In the genomic region with DNA sequence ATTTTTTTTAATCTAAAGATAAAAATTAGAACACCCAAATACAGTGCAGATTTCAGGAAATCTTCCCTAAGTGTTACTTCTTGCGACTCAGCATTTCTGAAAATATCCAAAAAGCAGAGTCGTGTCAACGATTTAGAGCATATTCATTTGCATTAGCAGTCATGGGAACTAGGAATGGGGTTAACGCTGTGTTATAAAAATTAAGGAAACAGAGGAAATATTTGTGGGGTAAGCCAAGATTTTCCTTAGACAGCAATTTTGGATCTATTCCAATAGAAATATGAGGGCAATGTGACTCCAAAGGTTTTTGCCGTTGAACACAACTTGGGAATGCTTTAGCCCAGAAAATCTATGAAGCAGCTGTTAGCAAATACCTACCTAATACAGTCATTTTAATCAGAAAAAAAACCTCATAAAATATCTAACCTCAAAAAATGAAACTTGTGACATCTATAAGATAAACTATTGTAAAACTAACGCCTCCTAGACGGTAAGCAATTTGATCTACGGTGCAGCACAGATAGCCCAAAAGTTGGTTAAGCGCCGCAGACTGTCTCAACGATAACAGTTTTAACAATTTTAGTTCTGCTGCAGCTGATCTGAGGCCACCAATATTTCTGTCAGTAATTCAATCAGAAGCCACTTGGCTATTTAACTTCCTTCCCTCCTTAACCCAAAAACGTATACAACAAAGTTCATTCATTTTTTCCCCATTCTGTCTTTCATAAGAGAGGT, we compare ENCODE assay signal across 21 cellular contexts. TPM values are rescaled to one million over a fixed set of nuclear protein-coding genes. Genes with fewer than 3 reads are reported as not detected.
A peak's percentile ranks its signal among the peaks of the same experiment; 100 is the strongest.
DNase-seq lines count a peak whose midpoint lies in the region; ATAC-seq, FAIRE-seq and TF ChIP-seq lines count a peak whose summit lies in the region.
"Had no signal": no experiment of that assay in that cellular context is flagged by ENCODE, and none has a peak within 500 bp of the region (broad histone marks: within the 10 kb centered on the region; RNA-seq: fewer than 3 reads in every experiment).

No MANE protein-coding gene starts in this region.

- POLR2A ChIA-PET in A549 (lab: Yijun Ruan, JAX): no interaction called here

- TF ChIP-seq CTCF in A549 (IDR thresholded peaks at IDR 0.05): no peak
- TF ChIP-seq CTCF in esophagus muscularis mucosa (IDR thresholded peaks at IDR 0.05): no peak

- CTCF ChIA-PET in A549 (lab: Yijun Ruan, JAX): no interaction called here

- no peak overlapping the region for H3K4me2 ChIP-seq in A549

- 78% methylated on average over 12 of the region's 12 CpGs for WGBS in A549 (ENCODE audit: missing lambda C conversion rate)
- 73% methylated on average over 12 of the region's 12 CpGs for WGBS in esophagus muscularis mucosa

- H3K4me1 Mint-ChIP-seq in effector memory CD8-positive, alpha-beta T cell (ENCODE audit: low read depth in 2 of 2): no peaks in the 10 kb centered on the region
- H3K4me1 Mint-ChIP-seq: activated T-helper 17 cell treated with anti-CD3 and anti-CD28 coated beads, Interleukin-2, amount 50 U/mL, for 72 hours had no signal

- DNase-seq in A549 (ENCODE audit: low read depth in 1 of 2, low spot score in 1 of 2) (no peak), HUDEP-2 (lab: John Stamatoyannopoulos, UW; ENCODE audit: unreplicated experiment in 76 of 76) (peak in 41 of 76 experiments; percentile 5 to 76 (median 29)), adipocyte (ENCODE audit: low read depth) (peak; percentile 42), fibroblast of peridontal ligament (ENCODE audit: extremely low read depth) (peak; percentile 32), esophagus muscularis mucosa (ENCODE audit: extremely low spot score) (no peak), NCI-H2171 treated with DMSO at 0.1 percent for 48 hours (lab: John Stamatoyannopoulos, UW) (no peak)
- no peak for DNase-seq in activated CD8-positive, alpha-beta memory T cell treated with anti-CD3 and anti-CD28 coated beads, Interleukin-2, amount 50 U/mL, for 48 hours
- no peak for DNase-seq in effector memory CD8-positive, alpha-beta T cell
- DNase-seq: activated CD4-positive, alpha-beta T cell treated with anti-CD3 and anti-CD28 coated beads for 4 hours; activated naive CD8-positive, alpha-beta T cell treated with anti-CD3 and anti-CD28 coated beads, Interleukin-2, amount 50 U/mL, for 24 hours; DMS153; dorsolateral prefrontal cortex; GOT3; NCI-H1417; testis had no signal

- H3K27ac ChIP-seq in A549 (no peak overlapping the region), esophagus muscularis mucosa (replicated peaks in 1 of 4) (no peak overlapping the region)
- H3K27ac ChIP-seq: dorsolateral prefrontal cortex, epithelial cell of prostate, right atrium auricular region, testis had no signal

- no peaks in the 10 kb centered on the region for H3K36me3 ChIP-seq in adipocyte (ENCODE audit: control insufficient read depth, insufficient read depth, low read length, severe bottlenecking)
- no peaks in the 10 kb centered on the region for H3K36me3 ChIP-seq in esophagus muscularis mucosa
- H3K36me3 ChIP-seq: right atrium auricular region had no signal

- FAIRE-seq in A549 (lab: Jason Lieb, UNC): no peak
- FAIRE-seq: bronchial epithelial cell, GM12878, TTC549 had no signal

- H3K27me3 ChIP-seq in adipocyte (replicated peaks; ENCODE audit: control insufficient read depth, insufficient read depth, low read length) (peaks cover 5% of the 10 kb centered on the region), esophagus muscularis mucosa (peaks cover 0 to 23% (median 1%) of the 10 kb centered on the region in 4 donors)
- H3K27me3 ChIP-seq: right atrium auricular region, testis had no signal

- H3K9me3 Mint-ChIP-seq in effector memory CD8-positive, alpha-beta T cell: no peaks in the 10 kb centered on the region
- H3K9me3 Mint-ChIP-seq: activated naive CD8-positive, alpha-beta T cell treated with anti-CD3 and anti-CD28 coated beads, Interleukin-2, amount 50 U/mL, for 24 hours; activated T-helper 17 cell treated with anti-CD3 and anti-CD28 coated beads, Interleukin-2, amount 50 U/mL, for 72 hours had no signal

- TF ChIP-seq EP300 in A549 (IDR thresholded peaks at IDR 0.05) (no peak), esophagus muscularis mucosa (IDR thresholded peaks at IDR 0.05) (no peak)

- H3K4me3 ChIP-seq in A549 (no peak overlapping the region), adipocyte (ENCODE audit: low read length) (no peak overlapping the region), esophagus muscularis mucosa (no peak overlapping the region)
- H3K4me3 ChIP-seq: dorsolateral prefrontal cortex, GM12878, right atrium auricular region, testis had no signal

- H3K4me3 Mint-ChIP-seq in effector memory CD8-positive, alpha-beta T cell: no peak overlapping the region
- H3K4me3 Mint-ChIP-seq: activated naive CD8-positive, alpha-beta T cell treated with anti-CD3 and anti-CD28 coated beads, Interleukin-2, amount 50 U/mL, for 24 hours; activated T-helper 17 cell treated with anti-CD3 and anti-CD28 coated beads, Interleukin-2, amount 50 U/mL, for 72 hours had no signal

- peaks cover 43 to 48% of the 10 kb centered on the region in 2 donors for H3K27me3 Mint-ChIP-seq in effector memory CD8-positive, alpha-beta T cell

- H3K36me3 Mint-ChIP-seq in effector memory CD8-positive, alpha-beta T cell (ENCODE audit: insufficient read depth): no peaks in the 10 kb centered on the region

- TF ChIP-seq POLR2A in A549 (IDR thresholded peaks at IDR 0.05; ENCODE audit: low read length) (no peak), esophagus muscularis mucosa (IDR thresholded peaks at IDR 0.05; ENCODE audit: low read depth) (no peak)

- H3K4me1 ChIP-seq in A549 (no peaks in the 10 kb centered on the region), adipocyte (ENCODE audit: control insufficient read depth, insufficient read depth, low read length) (peaks cover 2% of the 10 kb centered on the region), esophagus muscularis mucosa (peaks cover 2 to 5% (median 4%) of the 10 kb centered on the region in 4 donors)
- H3K4me1 ChIP-seq: testis had no signal

- no peak for TF ChIP-seq RAD21 in A549 (conservative IDR thresholded peaks at IDR 0.05 in 1 of 2, IDR thresholded peaks at IDR 0.05 in 1 of 2)

- H3K27ac Mint-ChIP-seq in effector memory CD8-positive, alpha-beta T cell: no peak overlapping the region
- H3K27ac Mint-ChIP-seq: activated naive CD8-positive, alpha-beta T cell treated with anti-CD3 and anti-CD28 coated beads, Interleukin-2, amount 50 U/mL, for 24 hours; activated T-helper 17 cell treated with anti-CD3 and anti-CD28 coated beads, Interleukin-2, amount 50 U/mL, for 72 hours had no signal

- no peak overlapping the region for H3K9ac ChIP-seq in adipocyte (ENCODE audit: low read length)

- intact Hi-C loops in esophagus muscularis mucosa (cut with DNase I): no loop called here

- no peak for ATAC-seq in A549
- no peak for ATAC-seq in effector memory CD8-positive, alpha-beta T cell (replicated peaks)
- ATAC-seq: activated naive CD8-positive, alpha-beta T cell treated with anti-CD3 and anti-CD28 coated beads, Interleukin-2, amount 50 U/mL, for 24 hours; activated T-helper 17 cell treated with anti-CD3 and anti-CD28 coated beads, Interleukin-2, amount 50 U/mL, for 72 hours had no signal

- no peaks in the 10 kb centered on the region for H3K9me3 ChIP-seq in A549
- no peaks in the 10 kb centered on the region for H3K9me3 ChIP-seq in adipocyte (ENCODE audit: control insufficient read depth, low read length)
- no peaks in the 10 kb centered on the region for H3K9me3 ChIP-seq in esophagus muscularis mucosa
- H3K9me3 ChIP-seq: right atrium auricular region, testis had no signal

TF ChIP-seq in A549, 52 proteins besides CTCF, POLR2A, EP300 and RAD21:
- peak; percentile 47 for TF ChIP-seq MAFK (IDR thresholded peaks at IDR 0.05; ENCODE audit: partially characterized antibody)
- TF ChIP-seq POLR2AphosphoS2 (conservative IDR thresholded peaks at IDR 0.05; ENCODE audit: low read length): no peak
- no peak for TF ChIP-seq FOSB (CRISPR knock-in tag; IDR thresholded peaks at IDR 0.05)

RNA-seq across cellular contexts. Expression of a gene that starts 5.8 kb away (rescaled TPM):
- polyA plus RNA-seq in A549 (2011; rRNA removed) (16.5 and 17.2 TPM in 2 replicates), A549 (2017; fragmentation: RNase III; extraction: RNeasy Plus Mini Kit Qiagen cat#74134 plus additional on column Dnase treatment) (9.1 to 10.1 TPM (median 10.0 TPM) in 3 replicates)
- 2.3 and 2.6 TPM in 2 replicates for polyA plus RNA-seq in A549 (2012; cell fraction: cytosol; rRNA removed)
- polyA plus RNA-seq in A549 (2012; cell fraction: nucleus; rRNA removed): 1.8 and 2.9 TPM in 2 replicates
- polyA minus RNA-seq in A549 (2011; rRNA and poly(A)+ RNA removed): 11.2 and 13.3 TPM in 2 replicates
- total RNA-seq in esophagus muscularis mucosa: 10 to 100 TPM; 45.8 to 61.3 (median 49.4) TPM

Comparison
In these comparisons a context has a peak if more than half of its experiments do, and no peak if none do; other contexts are left out.
1. DNase-seq: peak in HUDEP-2 (41 of 76), adipocyte (single experiment) and fibroblast of peridontal ligament (single experiment); none in A549 (0 of 2), activated CD8-positive, alpha-beta memory T cell treated with anti-CD3 and anti-CD28 coated beads, Interleukin-2, amount 50 U/mL, for 48 hours (single experiment), esophagus muscularis mucosa (single experiment), NCI-H2171 treated with DMSO at 0.1 percent for 48 hours (single experiment) and effector memory CD8-positive, alpha-beta T cell (0 of 3).